In the genomic region with DNA sequence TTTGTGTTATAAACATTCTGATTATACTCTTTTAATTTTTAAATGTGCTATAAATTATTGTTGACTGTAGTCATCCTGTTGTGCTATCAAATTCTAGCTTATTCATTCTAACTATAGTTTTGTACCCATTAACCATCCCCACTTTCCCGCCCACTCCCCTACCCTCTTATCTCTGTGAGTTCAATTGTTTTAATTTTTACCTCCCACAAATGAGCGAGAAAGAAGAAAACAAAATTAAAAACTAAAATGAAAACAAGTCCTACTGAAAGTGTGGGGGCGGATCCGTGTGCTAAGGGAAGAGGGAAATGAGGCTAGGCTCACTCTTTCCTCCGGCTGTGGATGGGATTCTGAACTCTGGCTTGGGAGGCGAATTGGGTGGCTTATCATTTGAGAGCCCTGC, we compare ENCODE assay signal across 17 cellular contexts. TPM values are rescaled to one million over a fixed set of nuclear protein-coding genes. Genes with fewer than 3 reads are reported as not detected.
DNase-seq lines count a peak whose midpoint lies in the region; ATAC-seq and TF ChIP-seq lines count a peak whose summit lies in the region.
"Had no signal": no experiment of that assay in that cellular context is flagged by ENCODE, and none has a peak within 500 bp of the region (broad histone marks: within the 10 kb centered on the region; RNA-seq: fewer than 3 reads in every experiment).

No MANE protein-coding gene starts in this region.

- no peak for TF ChIP-seq CTCF in GM23338 (conservative IDR thresholded peaks at IDR 0.05; ENCODE audit: low read depth in 2 of 2)
- no peak for TF ChIP-seq CTCF in endodermal cell (conservative IDR thresholded peaks at IDR 0.05)

- H2AFZ ChIP-seq in GM23338, result peak overlapping the region; percentile 28; the same call in 1 of the 2 replicates

- H3K79me2 ChIP-seq in GM23338 (replicated peaks; ENCODE audit: insufficient read depth), result no peaks in the 10 kb centered on the region

- H3K4me3 Mint-ChIP-seq in activated T-cell treated with anti-CD3 and anti-CD28 coated beads, Interleukin-2, amount 50 U/mL, for 72 hours, result peak overlapping the region; percentile 53 to 68
- H3K4me3 Mint-ChIP-seq in activated T-cell treated with anti-CD3 and anti-CD28 coated beads, Interleukin-2, amount 50 U/mL, for 4 hours, result no peak overlapping the region
- peak overlapping the region in 6 of 8 donors; percentile 23 to 85 (median 72) for H3K4me3 Mint-ChIP-seq in CD4-positive, alpha-beta memory T cell
- H3K4me3 Mint-ChIP-seq in GM23338 (no peak overlapping the region), endodermal cell (no peak overlapping the region)

- no peak overlapping the region for H3K4me2 ChIP-seq in GM23338

- H3K27ac ChIP-seq in CD4-positive, alpha-beta memory T cell (ENCODE audit: low read depth, low read length), result peak overlapping the region; percentile 97
- no peak overlapping the region for H3K27ac ChIP-seq in GM23338 (ENCODE audit: low read depth)
- no peak overlapping the region for H3K27ac ChIP-seq in endodermal cell (ENCODE audit: low read depth, low read length)

- no peak overlapping the region for H3K4me3 ChIP-seq in CD4-positive, alpha-beta memory T cell (ENCODE audit: low read length in 2 of 2)
- H3K4me3 ChIP-seq in GM23338 (no peak overlapping the region), endodermal cell (ENCODE audit: low read length) (no peak overlapping the region)

- H3K36me3 Mint-ChIP-seq in activated T-cell treated with anti-CD3 and anti-CD28 coated beads, Interleukin-2, amount 50 U/mL, for 72 hours (ENCODE audit: insufficient read depth in 2 of 2), result peaks cover 0 to 2% of the 10 kb centered on the region in 2 donors
- peaks cover 9% of the 10 kb centered on the region for H3K36me3 Mint-ChIP-seq in activated T-cell treated with anti-CD3 and anti-CD28 coated beads, Interleukin-2, amount 50 U/mL, for 4 hours (ENCODE audit: insufficient read depth)
- peaks cover 31 to 37% of the 10 kb centered on the region in 2 donors for H3K36me3 Mint-ChIP-seq in CD4-positive, alpha-beta memory T cell
- H3K36me3 Mint-ChIP-seq in GM23338 (ENCODE audit: low read depth), result no peaks in the 10 kb centered on the region
- peaks cover 8 to 11% of the 10 kb centered on the region in 2 donors for H3K36me3 Mint-ChIP-seq in activated naive CD4-positive, alpha-beta T cell treated with anti-CD3 and anti-CD28 coated beads, Interleukin-2, amount 50 U/mL, for 72 hours
- no peaks in the 10 kb centered on the region for H3K36me3 Mint-ChIP-seq in endodermal cell (ENCODE audit: low read depth)

- peak overlapping the region; percentile 61 for H3K27ac Mint-ChIP-seq in activated T-cell treated with anti-CD3 and anti-CD28 coated beads, Interleukin-2, amount 50 U/mL, for 72 hours
- peak overlapping the region; percentile 97 to 99 (median 99) for H3K27ac Mint-ChIP-seq in CD4-positive, alpha-beta memory T cell
- no peak overlapping the region for H3K27ac Mint-ChIP-seq in GM23338
- H3K27ac Mint-ChIP-seq in activated naive CD4-positive, alpha-beta T cell treated with anti-CD3 and anti-CD28 coated beads, Interleukin-2, amount 50 U/mL, for 72 hours, result peak overlapping the region; percentile 19 to 90
- no peak overlapping the region for H3K27ac Mint-ChIP-seq in endodermal cell

- POLR2A ChIA-PET in CD4-positive, alpha-beta memory T cell (lab: Charles Lee; ENCODE audit: partially characterized antibody), result interaction anchor here (3.5 to 5.0 kb wide), 4 partner anchors 8 to 125 kb away, joined by 14 to 183 read pairs (median 64); a partner anchor contains a TSS

- H3K27me3 Mint-ChIP-seq in activated T-cell treated with anti-CD3 and anti-CD28 coated beads, Interleukin-2, amount 50 U/mL, for 72 hours (ENCODE audit: low read depth), result no peaks in the 10 kb centered on the region
- H3K27me3 Mint-ChIP-seq in activated T-cell treated with anti-CD3 and anti-CD28 coated beads, Interleukin-2, amount 50 U/mL, for 4 hours (ENCODE audit: low read depth), result no peaks in the 10 kb centered on the region
- no peaks in the 10 kb centered on the region for H3K27me3 Mint-ChIP-seq in CD4-positive, alpha-beta memory T cell
- H3K27me3 Mint-ChIP-seq in GM23338 (ENCODE audit: insufficient read depth, low read depth, poor library complexity) (peaks cover 4% of the 10 kb centered on the region), endodermal cell (ENCODE audit: insufficient read depth) (peaks cover 5% of the 10 kb centered on the region)

- ATAC-seq in activated T-cell treated with anti-CD3 and anti-CD28 coated beads, Interleukin-2, amount 50 U/mL, for 72 hours (replicated peaks in 1 of 2), result no peak
- ATAC-seq in activated T-cell treated with anti-CD3 and anti-CD28 coated beads, Interleukin-2, amount 50 U/mL, for 4 hours, result no peak
- ATAC-seq in GM23338, result no peak
- ATAC-seq in activated naive CD4-positive, alpha-beta T cell treated with anti-CD3 and anti-CD28 coated beads, Interleukin-2, amount 50 U/mL, for 72 hours, result no peak
- ATAC-seq: HCT116, Panc1, Right ventricle myocardium inferior had no signal

- 89 to 91% methylated on average over 5 to 6 of the region's 6 CpGs for WGBS in endodermal cell (ENCODE audit: insufficient coverage in 1 of 2, insufficient read length in 1 of 2), 2 experiments

- no peak for DNase-seq in activated T-cell treated with anti-CD3 and anti-CD28 coated beads, Interleukin-2, amount 50 U/mL, for 72 hours
- no peak for DNase-seq in activated T-cell treated with anti-CD3 and anti-CD28 coated beads, Interleukin-2, amount 50 U/mL, for 4 hours
- DNase-seq in CD4-positive, alpha-beta memory T cell, result no peak
- no peak for DNase-seq in GM23338 (ENCODE audit: low spot score)
- no peak for DNase-seq in activated naive CD4-positive, alpha-beta T cell treated with anti-CD3 and anti-CD28 coated beads, Interleukin-2, amount 50 U/mL, for 72 hours (ENCODE audit: low spot score in 2 of 2)
- no peak for DNase-seq in HCEC 1CT
- no peak for DNase-seq in endodermal cell
- DNase-seq: BE2C, DND-41, NCI-H1105 treated with DMSO at 0.1 percent for 48 hours, NCI-H187, NCI-H226, NCI-H524 treated with DMSO at 0.1 percent for 48 hours had no signal

- peaks cover 95% of the 10 kb centered on the region for H3K4me1 ChIP-seq in CD4-positive, alpha-beta memory T cell (ENCODE audit: insufficient read depth, low read length)
- H3K4me1 ChIP-seq in GM23338 (ENCODE audit: insufficient read depth) (peaks cover 5% of the 10 kb centered on the region), endodermal cell (ENCODE audit: control insufficient read depth, insufficient read depth, low read length) (no peaks in the 10 kb centered on the region)
- H3K4me1 ChIP-seq: BE2C had no signal

- H3K9ac ChIP-seq in endodermal cell (ENCODE audit: extremely low read depth, low read length, poor library complexity, severe bottlenecking), result no peak overlapping the region

- no peaks in the 10 kb centered on the region for H3K9me3 Mint-ChIP-seq in activated T-cell treated with anti-CD3 and anti-CD28 coated beads, Interleukin-2, amount 50 U/mL, for 72 hours
- no peaks in the 10 kb centered on the region for H3K9me3 Mint-ChIP-seq in activated T-cell treated with anti-CD3 and anti-CD28 coated beads, Interleukin-2, amount 50 U/mL, for 4 hours
- H3K9me3 Mint-ChIP-seq in CD4-positive, alpha-beta memory T cell, result peaks cover 0 to 3% (median 0%) of the 10 kb centered on the region in 8 donors
- no peaks in the 10 kb centered on the region; the same call in 2 of the 3 replicates for H3K9me3 Mint-ChIP-seq in GM23338
- peaks cover 0 to 4% of the 10 kb centered on the region in 2 donors for H3K9me3 Mint-ChIP-seq in activated naive CD4-positive, alpha-beta T cell treated with anti-CD3 and anti-CD28 coated beads, Interleukin-2, amount 50 U/mL, for 72 hours
- no peaks in the 10 kb centered on the region for H3K9me3 Mint-ChIP-seq in endodermal cell

- H3K9me3 ChIP-seq in CD4-positive, alpha-beta memory T cell (ENCODE audit: control insufficient read depth in 1 of 2, low read length in 2 of 2), result no peaks in the 10 kb centered on the region
- no peaks in the 10 kb centered on the region for H3K9me3 ChIP-seq in endodermal cell (ENCODE audit: control insufficient read depth, low read length)
- H3K9me3 ChIP-seq: BE2C had no signal

- no peaks in the 10 kb centered on the region for H4K20me1 ChIP-seq in GM23338 (replicated peaks; ENCODE audit: insufficient read depth)

- no peaks in the 10 kb centered on the region for H3F3A ChIP-seq in GM23338 (replicated peaks; ENCODE audit: low read depth)

- CTCF ChIA-PET in CD4-positive, alpha-beta memory T cell (lab: Charles Lee; ENCODE audit: partially characterized antibody), result interaction anchor here (1.3 to 3.5 kb wide), 2 partner anchors 35 to 69 kb away, joined by 3 to 22 read pairs; no protein-coding TSS in a partner anchor

- no peaks in the 10 kb centered on the region for H3K9me2 ChIP-seq in GM23338 (ENCODE audit: insufficient read depth)

- intact Hi-C loops in CD4-positive, alpha-beta memory T cell (cut with micrococcal nuclease), result no loop called here

- peaks cover 89% of the 10 kb centered on the region for H3K4me1 Mint-ChIP-seq in activated T-cell treated with anti-CD3 and anti-CD28 coated beads, Interleukin-2, amount 50 U/mL, for 72 hours (ENCODE audit: low read depth)
- peaks cover 94% of the 10 kb centered on the region for H3K4me1 Mint-ChIP-seq in activated T-cell treated with anti-CD3 and anti-CD28 coated beads, Interleukin-2, amount 50 U/mL, for 4 hours (ENCODE audit: low read depth)
- peaks cover 72 to 100% (median 89%) of the 10 kb centered on the region in 4 donors for H3K4me1 Mint-ChIP-seq in CD4-positive, alpha-beta memory T cell
- H3K4me1 Mint-ChIP-seq in GM23338 (peaks cover 13% of the 10 kb centered on the region), endodermal cell (peaks cover 6% of the 10 kb centered on the region)

- H3K36me3 ChIP-seq in CD4-positive, alpha-beta memory T cell (ENCODE audit: insufficient read depth, low read length), result no peaks in the 10 kb centered on the region
- H3K36me3 ChIP-seq in GM23338 (ENCODE audit: insufficient read depth), result no peaks in the 10 kb centered on the region
- no peaks in the 10 kb centered on the region for H3K36me3 ChIP-seq in endodermal cell (ENCODE audit: control insufficient read depth, insufficient read depth, low read length)
- H3K36me3 ChIP-seq: BE2C had no signal

- H3K27me3 ChIP-seq in CD4-positive, alpha-beta memory T cell (ENCODE audit: insufficient read depth, low read length), result no peaks in the 10 kb centered on the region
- H3K27me3 ChIP-seq in GM23338 (ENCODE audit: insufficient read depth) (no peaks in the 10 kb centered on the region), endodermal cell (ENCODE audit: control insufficient read depth, insufficient read depth, low read length, poor library complexity, severe bottlenecking) (no peaks in the 10 kb centered on the region)
- H3K27me3 ChIP-seq: BE2C had no signal

RNA-seq across cellular contexts. Expression of a gene that starts 6.6 kb away (rescaled TPM):
- 1 to 10 TPM; 8.2 to 9.0 TPM for total RNA-seq in activated T-cell treated with anti-CD3 and anti-CD28 coated beads, Interleukin-2, amount 50 U/mL, for 72 hours
- 1 to 10 TPM; 1.8 to 2.5 (median 2.2) TPM for total RNA-seq in activated T-cell treated with anti-CD3 and anti-CD28 coated beads, Interleukin-2, amount 50 U/mL, for 4 hours
- 10 to 100 TPM; 46.8 to 49.0 TPM for total RNA-seq in CD4-positive, alpha-beta memory T cell
- polyA plus RNA-seq in CD4-positive, alpha-beta memory T cell, result 10 to 100 TPM in 1 of 2 donors, 1 to 10 TPM in 1; 7.8 to 12.1 TPM
- not detected in 2 replicates for total RNA-seq in GM23338 (2014; rRNA removed; shearing (Covaris generic))
- not detected in 2 replicates for polyA plus RNA-seq in GM23338 (2016; fragmentation: Nextera tagmentation; extraction: Ambion mirVana)
- 10 to 100 TPM in 1 of 2 donors, 1 to 10 TPM in 1; 6.6 to 12.7 TPM for total RNA-seq in activated naive CD4-positive, alpha-beta T cell treated with anti-CD3 and anti-CD28 coated beads, Interleukin-2, amount 50 U/mL, for 72 hours
- not detected for total RNA-seq in endodermal cell
- polyA plus RNA-seq in endodermal cell (2013, experiment 1 of 2), result not detected
- not detected for polyA plus RNA-seq in endodermal cell (2013, experiment 2 of 2)
- polyA plus RNA-seq: AG04450 had no signal

Comparison
In these comparisons a context has a peak if more than half of its experiments do, and no peak if none do; other contexts are left out.
1. H3K4me3 Mint-ChIP-seq: peak in activated T-cell treated with anti-CD3 and anti-CD28 coated beads, Interleukin-2, amount 50 U/mL, for 72 hours (2 of 2) and CD4-positive, alpha-beta memory T cell (6 of 8); none in activated T-cell treated with anti-CD3 and anti-CD28 coated beads, Interleukin-2, amount 50 U/mL, for 4 hours (single experiment), GM23338 (single experiment) and endodermal cell (single experiment).
2. H3K27ac Mint-ChIP-seq: peak in activated T-cell treated with anti-CD3 and anti-CD28 coated beads, Interleukin-2, amount 50 U/mL, for 72 hours (single experiment), CD4-positive, alpha-beta memory T cell (7 of 7) and activated naive CD4-positive, alpha-beta T cell treated with anti-CD3 and anti-CD28 coated beads, Interleukin-2, amount 50 U/mL, for 72 hours (2 of 2); none in GM23338 (single experiment) and endodermal cell (single experiment).